In genomic region chr7:100431286-100431735, GRCh38 we compare ENCODE assay signal across 10 cellular contexts. TPM values are rescaled to one million over a fixed set of nuclear protein-coding genes. Genes with fewer than 3 reads are reported as not detected.
DNase-seq lines count a peak whose midpoint lies in the region; ATAC-seq and TF ChIP-seq lines count a peak whose summit lies in the region.
"Had no signal": no experiment of that assay in that cellular context is flagged by ENCODE, and none has a peak within 500 bp of the region (broad histone marks: within the 10 kb centered on the region; RNA-seq: fewer than 3 reads in every experiment).

No MANE protein-coding gene starts in this region.

- H3K9me3 Mint-ChIP-seq in naive B cell, result peaks cover 0 to 8% (median 0%) of the 10 kb centered on the region in 7 donors

- TF ChIP-seq POLR2A in breast epithelium (IDR thresholded peaks at IDR 0.05), result no peak

- no peak for DNase-seq in breast epithelium (ENCODE audit: low spot score in 2 of 2)
- no peak for DNase-seq in naive B cell
- no peak for DNase-seq in NAMALWA (ENCODE audit: low spot score)
- DNase-seq in NCI-H1417 treated with DMSO at 0.1 percent for 48 hours (lab: John Stamatoyannopoulos, UW), result no peak
- no peak for DNase-seq in SHP77 (lab: John Stamatoyannopoulos, UW)
- DNase-seq: GF-D8 had no signal

- H2AFZ ChIP-seq in ACC112 (ENCODE audit: low read length, unreplicated experiment), result no peak overlapping the region

- H3K27me3 ChIP-seq in ACC112 (ENCODE audit: insufficient read depth, low read length), result no peaks in the 10 kb centered on the region
- H3K27me3 ChIP-seq in HUES6 (ENCODE audit: control insufficient read depth, insufficient read depth, low read length), result peaks cover 5% of the 10 kb centered on the region; the same call in 1 of the 2 replicates
- no peaks in the 10 kb centered on the region for H3K27me3 ChIP-seq in breast epithelium

- H3K4me1 ChIP-seq in ACC112 (ENCODE audit: control insufficient read depth, insufficient read depth, low read length, unreplicated experiment), result peaks cover 30% of the 10 kb centered on the region
- peaks cover 26% of the 10 kb centered on the region for H3K4me1 ChIP-seq in HUES6 (ENCODE audit: control insufficient read depth, insufficient read depth, low read length)
- H3K4me1 ChIP-seq in breast epithelium, result peaks cover 8 to 33% of the 10 kb centered on the region in 2 donors

- ATAC-seq in naive B cell (ENCODE audit: low read depth in 2 of 2) (no peak), HG02884 (IDR thresholded peaks at IDR 0.05; ENCODE audit: unreplicated experiment) (no peak)

- intact Hi-C loops in breast epithelium (cut with DNase I; ENCODE audit: low total_unique reads), result no loop called here

- peak overlapping the region in 5 of 6 donors; percentile 90 to 100 (median 98) for H3K27ac Mint-ChIP-seq in naive B cell

- H3K9ac ChIP-seq in HUES6 (ENCODE audit: low read length), result peak overlapping the region; percentile 33

- peaks cover 54 to 66% (median 64%) of the 10 kb centered on the region in 3 donors for H3K4me1 Mint-ChIP-seq in naive B cell

- H3K4me3 ChIP-seq in ACC112 (ENCODE audit: low read depth, low read length), result peak overlapping the region; percentile 80
- H3K4me3 ChIP-seq in HUES6 (ENCODE audit: low read depth, low read length), result peak overlapping the region; percentile 78
- peak overlapping the region in 2 of 3 donors; percentile 88 to 98 for H3K4me3 ChIP-seq in breast epithelium

- H3K79me2 ChIP-seq in ACC112 (ENCODE audit: control insufficient read depth, insufficient read depth, low read length, unreplicated experiment), result peaks cover 44% of the 10 kb centered on the region

- peak overlapping the region; percentile 74 to 97 (median 90) for H3K4me3 Mint-ChIP-seq in naive B cell

- H3K9me3 ChIP-seq in HUES6 (ENCODE audit: control insufficient read depth, insufficient read depth, low read depth, low read length), result no peaks in the 10 kb centered on the region
- no peaks in the 10 kb centered on the region for H3K9me3 ChIP-seq in breast epithelium

- no peak for TF ChIP-seq CTCF in breast epithelium (IDR thresholded peaks at IDR 0.05)

- H3K36me3 ChIP-seq in ACC112 (ENCODE audit: insufficient read depth, low read length), result 0 out of 2 replicates have a peak, but pooled peaks cover 8% of the 10 kb centered on the region
- H3K36me3 ChIP-seq in HUES6 (ENCODE audit: control insufficient read depth, insufficient read depth, low read length), result peaks cover 43% of the 10 kb centered on the region
- no peaks in the 10 kb centered on the region for H3K36me3 ChIP-seq in breast epithelium

- peaks cover 4 to 24% of the 10 kb centered on the region in 2 donors for H3K36me3 Mint-ChIP-seq in naive B cell

- H3K27me3 Mint-ChIP-seq in naive B cell, result no peaks in the 10 kb centered on the region

- no peak overlapping the region for H3K27ac ChIP-seq in ACC112 (ENCODE audit: low read depth, low read length)
- H3K27ac ChIP-seq in HUES6 (ENCODE audit: low read depth, low read length), result 0 out of 2 replicates have a peak overlapping the region, but pooled peaks have one; percentile 98
- H3K27ac ChIP-seq in breast epithelium, result peak overlapping the region; percentile 99 to 100

RNA-seq across cellular contexts. Expression of gene MEPCE, which starts 1.7 kb away (rescaled TPM):
- 10 to 100 TPM; 26.5 to 41.4 (median 40.6) TPM for total RNA-seq in breast epithelium
- polyA plus RNA-seq in naive B cell (ENCODE audit: low read depth in 6 of 6), result 10 to 100 TPM; 10.9 to 24.6 (median 19.5) TPM

RNA-seq across cellular contexts. Expression of gene ZCWPW1, which starts 2.8 kb away (rescaled TPM):
- 10 to 100 TPM in 1 of 3 donors, 1 to 10 TPM in 2; 3.9 to 12.6 (median 8.6) TPM for total RNA-seq in breast epithelium
- polyA plus RNA-seq in naive B cell (ENCODE audit: low read depth in 6 of 6), result 10 to 100 TPM in 5 of 6 donors, 1 to 10 TPM in 1; 9.4 to 24.9 (median 13.3) TPM

RNA-seq across cellular contexts. Expression of gene PPP1R35, which starts 5.0 kb away (rescaled TPM):
- total RNA-seq in breast epithelium, result 10 to 100 TPM; 14.1 to 42.6 (median 32.6) TPM
- polyA plus RNA-seq in naive B cell (ENCODE audit: low read depth in 6 of 6), result 10 to 100 TPM; 21.8 to 46.8 (median 27.5) TPM

RNA-seq across cellular contexts. Expression of gene SPACDR, which starts 32.7 kb away (rescaled TPM):
- not detected for total RNA-seq in breast epithelium
- polyA plus RNA-seq in naive B cell (ENCODE audit: low read depth in 6 of 6), result under 1 TPM in 1 of 6 donors, not detected in 5; 0.45 TPM
- total RNA-seq: kidney epithelial cell had no signal

RNA-seq across cellular contexts. Expression of gene TSC22D4, which starts 47.7 kb away (rescaled TPM):
- total RNA-seq in breast epithelium, result 10 to 100 TPM; 17.0 to 23.7 (median 19.7) TPM
- 10 to 100 TPM; 17.5 to 23.6 (median 20.7) TPM for polyA plus RNA-seq in naive B cell (ENCODE audit: low read depth in 6 of 6)
